ENCODE assay signal across 2 cellular contexts in genomic region chr5:143393516-143393915, GRCh38.
TF ChIP-seq lines count a peak whose summit lies in the region.

No MANE protein-coding gene starts in this region.

TF ChIP-seq in liver, 16 proteins besides CTCF, POLR2A, EP300 and RAD21:
- no peak for TF ChIP-seq FOXA1 (IDR thresholded peaks at IDR 0.05)
- TF ChIP-seq GABPA (IDR thresholded peaks at IDR 0.05 in 1 of 2, conservative IDR thresholded peaks at IDR 0.05 in 1 of 2) = no peak
- TF ChIP-seq YY1 (IDR thresholded peaks at IDR 0.05) = no peak
- TF ChIP-seq NR2F2 (IDR thresholded peaks at IDR 0.05) = peak; percentile 11

TF ChIP-seq in HepG2, 621 proteins besides CTCF, POLR2A, EP300 and RAD21:
- TF ChIP-seq GLI4 (CRISPR knock-in tag; IDR thresholded peaks at IDR 0.05; ENCODE audit: borderline replicate concordance) (no peak), RARG (CRISPR knock-in tag; IDR thresholded peaks at IDR 0.05; ENCODE audit: low read depth) (no peak), ZNF672 (CRISPR knock-in tag; IDR thresholded peaks at IDR 0.05) (no peak), TBP (CRISPR knock-in tag; IDR thresholded peaks at IDR 0.05) (no peak), GTF2F1 (IDR thresholded peaks at IDR 0.05; ENCODE audit: low read length) (no peak), ZNF34 (CRISPR knock-in tag; IDR thresholded peaks at IDR 0.05; ENCODE audit: borderline replicate concordance) (no peak), ZNF703 (CRISPR knock-in tag; IDR thresholded peaks at IDR 0.05; ENCODE audit: borderline replicate concordance) (no peak), ZNF576 (CRISPR knock-in tag; IDR thresholded peaks at IDR 0.05) (no peak), ATAD3A (CRISPR knock-in tag; IDR thresholded peaks at IDR 0.05) (no peak), RFXAP (CRISPR knock-in tag; IDR thresholded peaks at IDR 0.05; ENCODE audit: borderline replicate concordance) (no peak), PCBP2 (optimal IDR thresholded peaks at IDR 0.05; ENCODE audit: low read depth, low read length, poor library complexity, severe bottlenecking) (no peak), ZNF747 (CRISPR knock-in tag; IDR thresholded peaks at IDR 0.05; ENCODE audit: borderline replicate concordance) (no peak), ZNF629 (CRISPR knock-in tag; conservative IDR thresholded peaks at IDR 0.05) (no peak), ZNF776 (CRISPR knock-in tag; IDR thresholded peaks at IDR 0.05) (no peak), BCLAF1 (IDR thresholded peaks at IDR 0.05) (no peak), ZFX (CRISPR knock-in tag; IDR thresholded peaks at IDR 0.05; ENCODE audit: low read depth) (no peak), NFE2L1 (CRISPR knock-in tag; IDR thresholded peaks at IDR 0.05; ENCODE audit: borderline replicate concordance) (no peak)
